20 cellular contexts compared by ENCODE assay signal in the genomic region with DNA sequence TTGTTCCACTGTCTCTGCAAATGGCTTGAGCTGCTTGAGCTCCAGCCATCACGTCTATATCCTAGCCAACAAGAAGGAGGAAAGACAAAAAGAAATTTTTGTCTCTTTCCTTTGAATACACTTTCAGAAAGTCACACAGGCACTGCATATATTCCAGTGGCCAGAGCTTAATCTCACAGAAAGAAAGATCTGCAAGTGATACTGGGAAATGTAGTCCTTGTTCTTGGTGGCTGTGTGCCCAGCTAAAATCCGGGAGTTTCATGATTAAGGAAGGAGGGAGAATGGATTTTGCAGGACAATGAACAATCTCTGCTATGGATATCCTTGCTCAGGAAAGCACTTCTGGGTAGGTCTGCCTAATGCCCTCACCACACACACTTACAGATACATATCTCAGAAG. TPM values are rescaled to one million over a fixed set of nuclear protein-coding genes. Genes with fewer than 3 reads are reported as not detected.
DNase-seq lines count a peak whose midpoint lies in the region; ATAC-seq and TF ChIP-seq lines count a peak whose summit lies in the region.
"Had no signal": no experiment of that assay in that cellular context is flagged by ENCODE, and none has a peak within 500 bp of the region (broad histone marks: within the 10 kb centered on the region; RNA-seq: fewer than 3 reads in every experiment).

No MANE protein-coding gene starts in this region.

- H3K4me1 ChIP-seq in Panc1 (ENCODE audit: control insufficient read depth, insufficient read depth, low read length), result peaks cover 35% of the 10 kb centered on the region
- peaks cover 4% of the 10 kb centered on the region for H3K4me1 ChIP-seq in fibroblast of lung (ENCODE audit: control insufficient read depth, extremely low read depth, insufficient read depth, low read length)

- POLR2A ChIA-PET in Panc1 (lab: Charles Lee), result no interaction called here

- no TSS peak for BruUV-seq in Panc1 (replicated peaks; lab: Mats Ljungman, UMichigan)

- no peaks in the 10 kb centered on the region for H3K36me3 ChIP-seq in Panc1 (ENCODE audit: control insufficient read depth, insufficient read depth, low read length)
- no peaks in the 10 kb centered on the region for H3K36me3 ChIP-seq in fibroblast of lung (ENCODE audit: control insufficient read depth, insufficient read depth, low read length)

- no peaks in the 10 kb centered on the region for H4K20me1 ChIP-seq in fibroblast of lung (ENCODE audit: control insufficient read depth, extremely low read depth, insufficient read depth, low read length)

- H3K9ac ChIP-seq in fibroblast of lung (ENCODE audit: insufficient read depth, low read length), result no peak overlapping the region
- H3K9ac ChIP-seq: KMS-11 had no signal

- no peak overlapping the region for H2AFZ ChIP-seq in fibroblast of lung (ENCODE audit: low read length)

- no peaks in the 10 kb centered on the region for H3K79me2 ChIP-seq in fibroblast of lung (ENCODE audit: control insufficient read depth, insufficient read depth, low read length)

- H3K27ac ChIP-seq in Panc1 (ENCODE audit: low read length), result no peak overlapping the region
- no peak overlapping the region for H3K27ac ChIP-seq in fibroblast of lung (ENCODE audit: insufficient read depth, low read length)
- H3K27ac ChIP-seq: KMS-11 had no signal

- intact Hi-C loops in Panc1 (cut with micrococcal nuclease; ENCODE audit: unreplicated experiment), result no loop called here

- H3K4me2 ChIP-seq in fibroblast of lung (ENCODE audit: extremely low read depth, insufficient read depth, low read length), result no peak overlapping the region
- H3K4me2 ChIP-seq: A549, KMS-11 had no signal

- in situ Hi-C loops in Panc1 (cut with HindIII; ENCODE audit: low pct_unique_long_range_greater_than_20kb, low sequenced_read_pairs), result no loop called here

- DNase-seq in AG10803 (ENCODE audit: low read depth) (peak; percentile 13), HCEC 1CT (peak; percentile 23), Panc1 (ENCODE audit: low read depth, low spot score) (no peak), fibroblast of lung (ENCODE audit: low read depth in 2 of 2) (peak; percentile 18 to 32), MV-4-11 (lab: John Stamatoyannopoulos, UW) (no peak), cerebellar nuclear complex (lab: John Stamatoyannopoulos, UW) (no peak)
- DNase-seq: AML-193, Calu3, DMS79, H7, NCI-H1436, NCI-H2081, NCI-H446, NCI-H774, SHP77, T-helper 17 cell had no signal

- H3K9me3 ChIP-seq in Panc1 (ENCODE audit: control insufficient read depth, insufficient read depth, low read depth, low read length) (no peaks in the 10 kb centered on the region), fibroblast of lung (ENCODE audit: control insufficient read depth, insufficient read depth, low read depth, low read length) (no peaks in the 10 kb centered on the region)

- CTCF ChIA-PET in Panc1 (lab: Charles Lee), result interaction anchor here (1.0 kb wide), 1 partner anchor 99 kb away, joined by 3 read pairs; no protein-coding TSS in a partner anchor

- TF ChIP-seq CTCF in AG10803 (conservative IDR thresholded peaks at IDR 0.05; ENCODE audit: low read length) (no peak), Panc1 (IDR thresholded peaks at IDR 0.05) (no peak), fibroblast of lung (conservative IDR thresholded peaks at IDR 0.05 in 1 of 2, IDR thresholded peaks at IDR 0.05 in 1 of 2; ENCODE audit: low read depth in 1 of 2, low read length in 2 of 2) (no peak)

- H3K4me3 ChIP-seq in AG10803 (ENCODE audit: low read length), result no peak overlapping the region
- H3K4me3 ChIP-seq in Panc1 (ENCODE audit: low read depth in 2 of 2, low read length in 2 of 2), result no peak overlapping the region
- no peak overlapping the region for H3K4me3 ChIP-seq in fibroblast of lung (replicated peaks in 1 of 4; ENCODE audit: control extremely low read depth in 1 of 4, insufficient read depth in 1 of 4, low read depth in 3 of 4, low read length in 4 of 4)
- H3K4me3 ChIP-seq: A549 had no signal

- no peaks in the 10 kb centered on the region for H3K27me3 ChIP-seq in Panc1 (ENCODE audit: control insufficient read depth, insufficient read depth, low read length)
- H3K27me3 ChIP-seq in fibroblast of lung (ENCODE audit: control insufficient read depth, insufficient read depth, low read length), result no peaks in the 10 kb centered on the region

- ATAC-seq in Panc1 (0 out of 2 replicates have a peak, but pooled peaks have one; percentile 14), HG03139 (IDR thresholded peaks at IDR 0.05; ENCODE audit: unreplicated experiment) (no peak), GM19351 (IDR thresholded peaks at IDR 0.05; ENCODE audit: unreplicated experiment) (no peak)
- ATAC-seq: T-helper 17 cell had no signal

RNA-seq across cellular contexts. Expression of a gene that starts 19.5 kb away (rescaled TPM):
- total RNA-seq in Panc1 (2021; ENCODE audit: unreplicated experiment) (85.6 TPM), fibroblast of lung (40.1 and 40.8 TPM in 2 replicates)
- polyA plus RNA-seq in Panc1 (2012; ENCODE audit: insufficient read length), result 93.6 TPM
- 15.3 and 22.9 TPM in 2 replicates for polyA plus RNA-seq in fibroblast of lung
- 24.4 and 29.7 TPM in 2 replicates for polyA plus RNA-seq in fibroblast of lung (2012)
- 80.9 and 123 TPM in 2 replicates for polyA minus RNA-seq in fibroblast of lung (ENCODE audit: low replicate concordance)

Comparison
In these comparisons a context has a peak if more than half of its experiments do, and no peak if none do; other contexts are left out.
1. DNase-seq: peak in AG10803 (single experiment), HCEC 1CT (single experiment) and fibroblast of lung (2 of 2); none in Panc1 (single experiment), MV-4-11 (single experiment) and cerebellar nuclear complex (0 of 2).